Comparison of ENCODE assay signal across 10 cellular contexts in the genomic region with DNA sequence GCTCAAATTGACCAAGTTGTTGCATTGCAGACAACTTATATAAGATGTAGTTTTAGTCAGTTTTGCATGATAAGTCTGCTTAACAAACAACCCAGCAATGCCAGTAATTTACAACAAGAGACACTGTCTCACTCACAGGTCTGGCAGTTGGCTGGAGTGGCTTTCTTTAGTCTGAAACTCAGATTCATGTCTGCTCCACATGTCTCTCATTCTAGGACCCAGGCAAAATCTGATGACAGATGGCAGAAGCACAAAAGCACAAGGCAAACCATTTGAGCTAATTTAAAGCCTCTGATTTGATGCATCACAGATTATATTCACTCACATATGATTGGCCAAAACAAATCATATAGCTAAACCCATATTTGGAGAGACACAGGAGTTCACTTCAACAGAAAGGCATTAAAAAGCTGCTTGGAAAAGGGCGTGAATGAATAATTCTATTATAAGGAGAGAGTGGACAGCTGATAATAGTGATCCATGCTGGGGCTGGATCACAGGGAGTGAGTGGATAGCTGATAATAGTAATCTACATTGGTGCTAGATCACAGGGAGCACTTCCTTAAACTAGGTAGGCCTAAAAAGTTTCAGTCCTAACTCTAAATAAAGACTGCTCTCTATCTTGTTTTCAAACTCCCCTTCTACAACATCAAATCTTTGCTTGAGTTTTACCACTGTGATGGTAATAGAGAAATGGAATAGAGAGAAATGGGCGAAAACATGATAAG.
DNase-seq lines count a peak whose midpoint lies in the region; ATAC-seq lines count a peak whose summit lies in the region.
"Had no signal": no experiment of that assay in that cellular context is flagged by ENCODE, and none has a peak within 500 bp of the region (broad histone marks: within the 10 kb centered on the region; RNA-seq: fewer than 3 reads in every experiment).

No MANE protein-coding gene starts in this region.

- H3K4me1 ChIP-seq in skeletal muscle satellite cell (ENCODE audit: control insufficient read depth, insufficient read depth, low read length): peaks cover 12% of the 10 kb centered on the region

- no peak overlapping the region for H3K4me3 ChIP-seq in skeletal muscle satellite cell (ENCODE audit: low read length)

- H3K9ac ChIP-seq in skeletal muscle satellite cell (ENCODE audit: low read depth, low read length): no peak overlapping the region

- ATAC-seq in HG02798 (IDR thresholded peaks at IDR 0.05; ENCODE audit: poor library complexity, unreplicated experiment) (peak; percentile 50), HG03575 (IDR thresholded peaks at IDR 0.05; ENCODE audit: extremely low read depth, insufficient number of reproducible peaks, low FRiP score, unreplicated experiment) (peak; percentile 3)
- ATAC-seq: HepG2 had no signal

- H3K9me3 ChIP-seq in skeletal muscle satellite cell (replicated peaks; ENCODE audit: low read length): no peaks in the 10 kb centered on the region

- H3K27me3 ChIP-seq in skeletal muscle satellite cell (ENCODE audit: control insufficient read depth, insufficient read depth, low read length): no peaks in the 10 kb centered on the region

- DNase-seq in NCI-H2227 (lab: John Stamatoyannopoulos, UW; ENCODE audit: unreplicated experiment): peak; percentile 11
- DNase-seq in NCI-H2227 treated with DMSO at 0.1 percent for 48 hours (lab: John Stamatoyannopoulos, UW): no peak
- no peak for DNase-seq in activated CD8-positive, alpha-beta memory T cell treated with anti-CD3 and anti-CD28 coated beads for 24 hours
- no peak for DNase-seq in ecto neural progenitor cell (ENCODE audit: low spot score)
- DNase-seq in 8988T: no peak
- DNase-seq: activated B cell treated with CpG ODN at 0.5 μM for 24 hours had no signal

- H3K36me3 ChIP-seq in skeletal muscle satellite cell (ENCODE audit: insufficient read depth, low read length): no peaks in the 10 kb centered on the region

- peak overlapping the region; percentile 18 for H3K4me2 ChIP-seq in skeletal muscle satellite cell (ENCODE audit: low read length)
